Comparison of ENCODE assay signal across 1 cellular context in the genomic region with DNA sequence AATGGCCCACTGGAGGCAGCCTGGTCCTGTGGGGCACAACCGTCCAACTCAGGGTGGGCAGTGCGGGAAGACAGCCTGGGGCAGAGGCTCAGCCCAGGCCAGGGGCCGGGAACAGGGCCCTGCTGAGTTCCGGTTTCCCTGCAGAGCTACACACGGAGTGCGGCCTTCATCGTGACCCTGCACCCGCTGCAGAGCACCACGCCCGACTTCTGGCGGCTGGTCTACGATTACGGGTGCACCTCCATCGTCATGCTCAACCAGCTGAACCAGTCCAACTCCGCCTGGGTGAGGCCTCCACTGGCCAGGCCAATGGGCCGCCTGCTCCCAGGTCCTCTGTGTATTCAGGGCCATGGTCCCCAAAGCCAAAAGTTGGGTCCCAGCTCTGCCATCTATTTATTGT.
TF ChIP-seq lines count a peak whose summit lies in the region.

No MANE protein-coding gene starts in this region.

TF ChIP-seq in WTC11, 78 proteins besides CTCF, POLR2A, EP300 and RAD21 (continued from another document):
- TF ChIP-seq, protein P1, sequence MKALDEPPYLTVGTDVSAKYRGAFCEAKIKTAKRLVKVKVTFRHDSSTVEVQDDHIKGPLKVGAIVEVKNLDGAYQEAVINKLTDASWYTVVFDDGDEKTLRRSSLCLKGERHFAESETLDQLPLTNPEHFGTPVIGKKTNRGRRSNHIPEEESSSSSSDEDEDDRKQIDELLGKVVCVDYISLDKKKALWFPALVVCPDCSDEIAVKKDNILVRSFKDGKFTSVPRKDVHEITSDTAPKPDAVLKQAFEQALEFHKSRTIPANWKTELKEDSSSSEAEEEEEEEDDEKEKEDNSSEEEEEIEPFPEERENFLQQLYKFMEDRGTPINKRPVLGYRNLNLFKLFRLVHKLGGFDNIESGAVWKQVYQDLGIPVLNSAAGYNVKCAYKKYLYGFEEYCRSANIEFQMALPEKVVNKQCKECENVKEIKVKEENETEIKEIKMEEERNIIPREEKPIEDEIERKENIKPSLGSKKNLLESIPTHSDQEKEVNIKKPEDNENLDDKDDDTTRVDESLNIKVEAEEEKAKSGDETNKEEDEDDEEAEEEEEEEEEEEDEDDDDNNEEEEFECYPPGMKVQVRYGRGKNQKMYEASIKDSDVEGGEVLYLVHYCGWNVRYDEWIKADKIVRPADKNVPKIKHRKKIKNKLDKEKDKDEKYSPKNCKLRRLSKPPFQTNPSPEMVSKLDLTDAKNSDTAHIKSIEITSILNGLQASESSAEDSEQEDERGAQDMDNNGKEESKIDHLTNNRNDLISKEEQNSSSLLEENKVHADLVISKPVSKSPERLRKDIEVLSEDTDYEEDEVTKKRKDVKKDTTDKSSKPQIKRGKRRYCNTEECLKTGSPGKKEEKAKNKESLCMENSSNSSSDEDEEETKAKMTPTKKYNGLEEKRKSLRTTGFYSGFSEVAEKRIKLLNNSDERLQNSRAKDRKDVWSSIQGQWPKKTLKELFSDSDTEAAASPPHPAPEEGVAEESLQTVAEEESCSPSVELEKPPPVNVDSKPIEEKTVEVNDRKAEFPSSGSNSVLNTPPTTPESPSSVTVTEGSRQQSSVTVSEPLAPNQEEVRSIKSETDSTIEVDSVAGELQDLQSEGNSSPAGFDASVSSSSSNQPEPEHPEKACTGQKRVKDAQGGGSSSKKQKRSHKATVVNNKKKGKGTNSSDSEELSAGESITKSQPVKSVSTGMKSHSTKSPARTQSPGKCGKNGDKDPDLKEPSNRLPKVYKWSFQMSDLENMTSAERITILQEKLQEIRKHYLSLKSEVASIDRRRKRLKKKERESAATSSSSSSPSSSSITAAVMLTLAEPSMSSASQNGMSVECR (CRISPR knock-in tag; IDR thresholded peaks at IDR 0.05; ENCODE audit: borderline replicate concordance): no peak
- TF ChIP-seq SP1 (CRISPR knock-in tag; conservative IDR thresholded peaks at IDR 0.05) (no peak), ZNF263 (CRISPR knock-in tag; IDR thresholded peaks at IDR 0.05; ENCODE audit: low read depth) (no peak), NFATC4 (CRISPR knock-in tag; IDR thresholded peaks at IDR 0.05) (no peak), OVOL2 (CRISPR knock-in tag; IDR thresholded peaks at IDR 0.05; ENCODE audit: borderline replicate concordance) (no peak)
- TF ChIP-seq, protein P2, sequence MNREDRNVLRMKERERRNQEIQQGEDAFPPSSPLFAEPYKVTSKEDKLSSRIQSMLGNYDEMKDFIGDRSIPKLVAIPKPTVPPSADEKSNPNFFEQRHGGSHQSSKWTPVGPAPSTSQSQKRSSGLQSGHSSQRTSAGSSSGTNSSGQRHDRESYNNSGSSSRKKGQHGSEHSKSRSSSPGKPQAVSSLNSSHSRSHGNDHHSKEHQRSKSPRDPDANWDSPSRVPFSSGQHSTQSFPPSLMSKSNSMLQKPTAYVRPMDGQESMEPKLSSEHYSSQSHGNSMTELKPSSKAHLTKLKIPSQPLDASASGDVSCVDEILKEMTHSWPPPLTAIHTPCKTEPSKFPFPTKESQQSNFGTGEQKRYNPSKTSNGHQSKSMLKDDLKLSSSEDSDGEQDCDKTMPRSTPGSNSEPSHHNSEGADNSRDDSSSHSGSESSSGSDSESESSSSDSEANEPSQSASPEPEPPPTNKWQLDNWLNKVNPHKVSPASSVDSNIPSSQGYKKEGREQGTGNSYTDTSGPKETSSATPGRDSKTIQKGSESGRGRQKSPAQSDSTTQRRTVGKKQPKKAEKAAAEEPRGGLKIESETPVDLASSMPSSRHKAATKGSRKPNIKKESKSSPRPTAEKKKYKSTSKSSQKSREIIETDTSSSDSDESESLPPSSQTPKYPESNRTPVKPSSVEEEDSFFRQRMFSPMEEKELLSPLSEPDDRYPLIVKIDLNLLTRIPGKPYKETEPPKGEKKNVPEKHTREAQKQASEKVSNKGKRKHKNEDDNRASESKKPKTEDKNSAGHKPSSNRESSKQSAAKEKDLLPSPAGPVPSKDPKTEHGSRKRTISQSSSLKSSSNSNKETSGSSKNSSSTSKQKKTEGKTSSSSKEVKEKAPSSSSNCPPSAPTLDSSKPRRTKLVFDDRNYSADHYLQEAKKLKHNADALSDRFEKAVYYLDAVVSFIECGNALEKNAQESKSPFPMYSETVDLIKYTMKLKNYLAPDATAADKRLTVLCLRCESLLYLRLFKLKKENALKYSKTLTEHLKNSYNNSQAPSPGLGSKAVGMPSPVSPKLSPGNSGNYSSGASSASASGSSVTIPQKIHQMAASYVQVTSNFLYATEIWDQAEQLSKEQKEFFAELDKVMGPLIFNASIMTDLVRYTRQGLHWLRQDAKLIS (CRISPR knock-in tag; IDR thresholded peaks at IDR 0.05; ENCODE audit: borderline replicate concordance): no peak
